8 cellular contexts compared by ENCODE assay signal in the genomic region with DNA sequence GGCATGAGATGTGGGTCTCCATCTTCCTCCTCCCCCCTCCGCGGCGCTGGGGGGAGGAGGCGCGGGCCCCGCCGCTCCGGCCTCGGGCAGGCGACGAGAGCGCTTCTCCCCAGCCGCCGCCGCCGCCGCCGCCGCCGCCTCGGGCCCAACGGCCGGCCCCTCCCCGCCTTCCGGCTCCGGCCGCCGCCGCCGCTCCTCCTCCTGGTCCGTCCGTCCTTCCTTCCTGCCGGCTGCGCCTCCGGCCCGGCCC. TPM values are rescaled to one million over a fixed set of nuclear protein-coding genes. Genes with fewer than 3 reads are reported as not detected.
A peak's percentile ranks its signal among the peaks of the same experiment; 100 is the strongest.
DNase-seq lines count a peak whose midpoint lies in the region; ATAC-seq and TF ChIP-seq lines count a peak whose summit lies in the region.

No MANE protein-coding gene starts in this region.

- no peaks in the 10 kb centered on the region for H3K9me3 ChIP-seq in BE2C
- H3K9me3 ChIP-seq in adipocyte (ENCODE audit: control insufficient read depth, low read length) = no peaks in the 10 kb centered on the region
- H3K9me3 ChIP-seq in iPS-15b (ENCODE audit: control insufficient read depth, insufficient read depth, low read length) = no peaks in the 10 kb centered on the region

- no peak for TF ChIP-seq CTCF in BE2C (IDR thresholded peaks at IDR 0.05; ENCODE audit: low read depth, low read length)

- H3K4me3 ChIP-seq in BE2C (ENCODE audit: low read depth, low read length) (peak overlapping the region; percentile 82), adipocyte (ENCODE audit: low read length) (peak overlapping the region; percentile 89), iPS-15b (ENCODE audit: low read depth, low read length) (peak overlapping the region; percentile 74)

- ATAC-seq in GM18511 (IDR thresholded peaks at IDR 0.05; ENCODE audit: unreplicated experiment) (peak; percentile 48), HG02970 (IDR thresholded peaks at IDR 0.05; ENCODE audit: low FRiP score, unreplicated experiment) (peak; percentile 47)

- H3K27me3 ChIP-seq in BE2C = no peaks in the 10 kb centered on the region
- no peaks in the 10 kb centered on the region for H3K27me3 ChIP-seq in adipocyte (replicated peaks; ENCODE audit: control insufficient read depth, insufficient read depth, low read length)
- peaks cover 53% of the 10 kb centered on the region for H3K27me3 ChIP-seq in iPS-15b (ENCODE audit: control insufficient read depth, insufficient read depth, low read length)

- no peaks in the 10 kb centered on the region for H3K36me3 ChIP-seq in BE2C
- no peaks in the 10 kb centered on the region for H3K36me3 ChIP-seq in adipocyte (ENCODE audit: control insufficient read depth, insufficient read depth, low read length, severe bottlenecking)
- H3K36me3 ChIP-seq in iPS-15b (ENCODE audit: control insufficient read depth, insufficient read depth, low read length) = no peaks in the 10 kb centered on the region

- peaks cover 8% of the 10 kb centered on the region for H3K4me1 ChIP-seq in BE2C
- H3K4me1 ChIP-seq in adipocyte (ENCODE audit: control insufficient read depth, insufficient read depth, low read length) = peaks cover 48% of the 10 kb centered on the region
- peaks cover 28% of the 10 kb centered on the region for H3K4me1 ChIP-seq in iPS-15b (ENCODE audit: control insufficient read depth, insufficient read depth, low read length)

- DNase-seq in BE2C (peak; percentile 76), NCI-H345 (lab: John Stamatoyannopoulos, UW) (peak; percentile 70), adipocyte (ENCODE audit: low read depth) (peak; percentile 80), D341Med (ENCODE audit: low spot score) (no peak)
- DNase-seq in stimulated activated CD8-positive, alpha-beta memory T cell treated with anti-CD3 and anti-CD28 coated beads, Interleukin-12 subunit alpha, Interleukin-12 subunit beta, amount 100 ng/mL, for 1 hour (ENCODE audit: low read depth) = peak; percentile 22

- peak overlapping the region; percentile 87 for H3K9ac ChIP-seq in adipocyte (ENCODE audit: low read length)
- no peak overlapping the region for H3K9ac ChIP-seq in iPS-15b (ENCODE audit: low read depth, low read length)

RNA-seq across cellular contexts. Expression of a gene that starts 0.4 kb away (rescaled TPM):
- 51.2 TPM for polyA plus RNA-seq in BE2C (2012; ENCODE audit: insufficient read depth, insufficient read length, low read depth)

RNA-seq across cellular contexts. Expression of a gene that starts 35.1 kb away (rescaled TPM):
- polyA plus RNA-seq in BE2C (2012; ENCODE audit: insufficient read depth, insufficient read length, low read depth) = 0.88 TPM
